In genomic region chr12:47556219-47556618, GRCh38 we compare ENCODE assay signal across 14 cellular contexts.
DNase-seq lines count a peak whose midpoint lies in the region; ATAC-seq, FAIRE-seq and TF ChIP-seq lines count a peak whose summit lies in the region.
"Had no signal": no experiment of that assay in that cellular context is flagged by ENCODE, and none has a peak within 500 bp of the region (broad histone marks: within the 10 kb centered on the region; RNA-seq: fewer than 3 reads in every experiment).

No MANE protein-coding gene starts in this region.

- H3K4me1 Mint-ChIP-seq in H9: peaks cover 8 to 11% of the 10 kb centered on the region in 2 experiments
- H3K4me1 Mint-ChIP-seq in neural progenitor cell: peaks cover 7% of the 10 kb centered on the region

- H3K79me2 ChIP-seq in H9 (ENCODE audit: insufficient read depth, low read length) (no peaks in the 10 kb centered on the region), H1 (ENCODE audit: control insufficient read depth in 1 of 2, insufficient read depth in 2 of 2, low read length in 2 of 2) (no peaks in the 10 kb centered on the region), neural progenitor cell (ENCODE audit: low read depth) (no peaks in the 10 kb centered on the region)

- TF ChIP-seq CTCF in H9 (conservative IDR thresholded peaks at IDR 0.05) (no peak), H1 (IDR thresholded peaks at IDR 0.05; ENCODE audit: control extremely low read depth in 1 of 3, insufficient read depth in 1 of 3, low read depth in 1 of 3, low read length in 3 of 3) (no peak), neural progenitor cell (IDR thresholded peaks at IDR 0.05) (no peak)

- H3K4me3 Mint-ChIP-seq in H9 (no peak overlapping the region), neural progenitor cell (no peak overlapping the region)
- H3K4me3 Mint-ChIP-seq: CD8-positive, alpha-beta memory T cell had no signal

- H3K4ac ChIP-seq in H9 (ENCODE audit: low read depth, low read length) (no peak overlapping the region), H1 (replicated peaks; ENCODE audit: insufficient read length, low read depth, low read length) (no peak overlapping the region)

- H4K20me1 ChIP-seq in H9 (ENCODE audit: control insufficient read depth, insufficient read depth, insufficient read length) (no peaks in the 10 kb centered on the region), H1 (replicated peaks in 1 of 2; ENCODE audit: control insufficient read depth in 1 of 2, insufficient read depth in 2 of 2, low read length in 2 of 2) (no peaks in the 10 kb centered on the region), neural progenitor cell (ENCODE audit: low read depth) (no peaks in the 10 kb centered on the region)

- H4K5ac ChIP-seq in H9 (ENCODE audit: insufficient read length, low read depth, low read length) (no peak overlapping the region), H1 (ENCODE audit: insufficient read length, low read depth, low read length) (no peak overlapping the region)

- H3K36me3 ChIP-seq in H1 (ENCODE audit: control insufficient read depth in 2 of 4, insufficient read depth in 4 of 4, low read length in 3 of 4): no peaks in the 10 kb centered on the region; a peak in 2 of 8 replicates
- no peaks in the 10 kb centered on the region for H3K36me3 ChIP-seq in neural progenitor cell

- no peaks in the 10 kb centered on the region for H3K4me1 ChIP-seq in H9 (ENCODE audit: insufficient read depth, low read length)
- H3K4me1 ChIP-seq in H1 (replicated peaks in 1 of 4; ENCODE audit: control insufficient read depth in 3 of 4, insufficient read depth in 4 of 4, low read length in 3 of 4): peaks cover 0 to 3% (median 0%) of the 10 kb centered on the region in 4 experiments; a peak in 1 of 7 replicates
- H3K4me1 ChIP-seq in neural progenitor cell: peaks cover 15% of the 10 kb centered on the region

- no peak for TF ChIP-seq POLR2A in H1 (IDR thresholded peaks at IDR 0.05; ENCODE audit: control extremely low read depth in 1 of 2, low read depth in 2 of 2, low read length in 2 of 2)

- H3K4me3 ChIP-seq in H1 (ENCODE audit: extremely low read depth in 1 of 4, insufficient read depth in 2 of 4, low read depth in 3 of 4, low read length in 4 of 4): no peak overlapping the region
- no peak overlapping the region for H3K4me3 ChIP-seq in neural progenitor cell

- H2AFZ ChIP-seq in H9 (ENCODE audit: low read length) (no peak overlapping the region), H1 (ENCODE audit: low read length) (0 out of 2 replicates have a peak overlapping the region, but pooled peaks have one; percentile 73), neural progenitor cell (replicated peaks) (peak overlapping the region; percentile 18)

- H3K14ac ChIP-seq in H9 (ENCODE audit: insufficient read depth, low read length): no peak overlapping the region
- H3K14ac ChIP-seq in H1 (ENCODE audit: insufficient read length): no peak overlapping the region

- H3K56ac ChIP-seq in H9 (ENCODE audit: insufficient read length, low read depth, low read length) (no peak overlapping the region), H1 (replicated peaks; ENCODE audit: insufficient read length, low read depth, low read length) (no peak overlapping the region)

- H3K23ac ChIP-seq in H9 (ENCODE audit: insufficient read length, low read depth, low read length) (no peak overlapping the region), H1 (ENCODE audit: insufficient read length) (no peak overlapping the region)

- no peak overlapping the region for H2BK15ac ChIP-seq in H9 (ENCODE audit: low read depth, low read length)
- H2BK15ac ChIP-seq in H1 (ENCODE audit: low read length): no peak overlapping the region

- no peak overlapping the region; a peak in 1 of 7 replicates for H3K27ac Mint-ChIP-seq in H9
- no peak overlapping the region for H3K27ac Mint-ChIP-seq in neural progenitor cell
- H3K27ac Mint-ChIP-seq: CD8-positive, alpha-beta memory T cell had no signal

- H3T11ph ChIP-seq in H9 (ENCODE audit: low read length): no peak overlapping the region

- H4K8ac ChIP-seq in H9 (replicated peaks; ENCODE audit: insufficient read length, low read depth, low read length) (no peak overlapping the region), H1 (ENCODE audit: extremely low read depth, insufficient read depth, low read length) (no peak overlapping the region)

- no peak overlapping the region for H2AK5ac ChIP-seq in H9 (ENCODE audit: insufficient read length, low read length)
- no peak overlapping the region for H2AK5ac ChIP-seq in H1 (ENCODE audit: low read depth, low read length)

- no peak overlapping the region for H3K27ac ChIP-seq in H9 (ENCODE audit: insufficient read length, low read depth, low read length)
- no peak overlapping the region for H3K27ac ChIP-seq in H1 (ENCODE audit: low read depth, low read length)
- H3K27ac ChIP-seq in neural progenitor cell: peak overlapping the region; percentile 39
- H3K27ac ChIP-seq: KMS-11 had no signal

- H3K23me2 ChIP-seq in H9 (ENCODE audit: insufficient read length, low read depth, low read length, poor library complexity, severe bottlenecking): no peaks in the 10 kb centered on the region
- no peaks in the 10 kb centered on the region; the same call in 1 of the 2 replicates for H3K23me2 ChIP-seq in H1 (ENCODE audit: low read depth, low read length)

- H2BK5ac ChIP-seq in H9 (ENCODE audit: insufficient read length, low read length): no peak overlapping the region
- H2BK5ac ChIP-seq in H1 (ENCODE audit: low read depth, low read length): peak overlapping the region; percentile 55; the same call in 1 of the 2 replicates

- no peak for TF ChIP-seq RAD21 in H1 (IDR thresholded peaks at IDR 0.05 in 1 of 2, conservative IDR thresholded peaks at IDR 0.05 in 1 of 2; ENCODE audit: low read depth in 2 of 2, low read length in 2 of 2)

- no peaks in the 10 kb centered on the region for H3K79me1 ChIP-seq in H9 (ENCODE audit: insufficient read depth, low read depth, low read length, poor library complexity, severe bottlenecking)
- no peaks in the 10 kb centered on the region for H3K79me1 ChIP-seq in H1 (ENCODE audit: low read depth, low read length)

- H2BK20ac ChIP-seq in H9 (ENCODE audit: low read depth, low read length, poor library complexity, severe bottlenecking) (no peak overlapping the region), H1 (ENCODE audit: low read length) (peak overlapping the region; percentile 25; the same call in 1 of the 2 replicates)

- no peak for TF ChIP-seq EP300 in H1 (IDR thresholded peaks at IDR 0.05; ENCODE audit: borderline replicate concordance in 1 of 2, low read depth in 2 of 2, low read length in 2 of 2)

- H4K91ac ChIP-seq in H9 (ENCODE audit: insufficient read length, low read depth, low read length) (no peak overlapping the region), H1 (replicated peaks; ENCODE audit: insufficient read length, low read length) (no peak overlapping the region)

- H3K36me3 Mint-ChIP-seq in H9 (ENCODE audit: insufficient read depth in 1 of 3, low read depth in 3 of 3) (peaks cover 3 to 25% (median 6%) of the 10 kb centered on the region in 3 experiments; a peak in 5 of 7 replicates), neural progenitor cell (no peaks in the 10 kb centered on the region)

- H2BK12ac ChIP-seq in H9 (ENCODE audit: insufficient read length, low read depth, low read length) (no peak overlapping the region), H1 (ENCODE audit: low read depth, low read length) (no peak overlapping the region)

- H3K27me3 ChIP-seq in H9 (ENCODE audit: insufficient read depth, low read length): no peaks in the 10 kb centered on the region
- H3K27me3 ChIP-seq in H1 (replicated peaks in 1 of 4; ENCODE audit: control insufficient read depth in 3 of 4, extremely low read depth in 1 of 4, insufficient read depth in 3 of 4, low read length in 3 of 4): no peaks in the 10 kb centered on the region
- no peaks in the 10 kb centered on the region for H3K27me3 ChIP-seq in neural progenitor cell

- H3K9ac ChIP-seq in H9 (ENCODE audit: extremely low read depth, insufficient read length, low read length): no peak overlapping the region
- no peak overlapping the region for H3K9ac ChIP-seq in H1 (replicated peaks in 1 of 4; ENCODE audit: extremely low read depth in 1 of 4, low read depth in 3 of 4, low read length in 3 of 4)
- no peak overlapping the region for H3K9ac ChIP-seq in neural progenitor cell
- H3K9ac ChIP-seq: KMS-11 had no signal

- H3K4me2 ChIP-seq in H9 (ENCODE audit: insufficient read depth, insufficient read length, low read length): no peak overlapping the region
- H3K4me2 ChIP-seq in H1 (ENCODE audit: insufficient read depth in 1 of 2, low read depth in 2 of 2, low read length in 2 of 2): no peak overlapping the region
- no peak overlapping the region for H3K4me2 ChIP-seq in neural progenitor cell
- H3K4me2 ChIP-seq: KMS-11 had no signal

- POLR2A ChIA-PET in H1 (lab: Charles Lee; ENCODE audit: partially characterized antibody): no interaction called here

- whole genome bisulfite sequencing in H9 (ENCODE audit: extremely low coverage, insufficient read length, low lambda C conversion rate): no CpG with 5 or more reads among the region's 3 CpGs
- 80% methylated on average over 3 of the region's 3 CpGs; no CpG with 5 or more reads in 1 of the 2 experiments for WGBS in H1 (ENCODE audit: extremely low coverage in 1 of 2, insufficient coverage in 1 of 2, insufficient read length in 1 of 2, insufficient replicate concordance in 2 of 2, low coverage in 1 of 2, low lambda C conversion rate in 2 of 2, missing lambda C conversion rate in 1 of 2), 2 experiments

- ATAC-seq in GM18867 (IDR thresholded peaks at IDR 0.05; ENCODE audit: unreplicated experiment): no peak

- DNase-seq in ELF-1 (ENCODE audit: low read depth, low spot score) (peak; percentile 4), H9 (peak; percentile 47), H1 (ENCODE audit: low read depth in 1 of 2, low spot score in 2 of 2) (no peak), neural progenitor cell (ENCODE audit: low spot score) (no peak), EL (no peak), SW 1271 (lab: John Stamatoyannopoulos, UW) (no peak)
- DNase-seq: CD8-positive, alpha-beta memory T cell; MM.1S; NCI-H1417; NCI-H1930; NCI-H2227 treated with DMSO at 0.1 percent for 48 hours; NCI-H774 had no signal

- H3K27me3 Mint-ChIP-seq in H9 (ENCODE audit: low read depth): no peaks in the 10 kb centered on the region
- H3K27me3 Mint-ChIP-seq in neural progenitor cell (ENCODE audit: insufficient read depth, low read depth): peaks cover 2% of the 10 kb centered on the region

- H2BK120ac ChIP-seq in H9 (ENCODE audit: low read depth, low read length, poor library complexity, severe bottlenecking): no peak overlapping the region
- H2BK120ac ChIP-seq in H1 (replicated peaks; ENCODE audit: low read depth, low read length): no peak overlapping the region

- no peaks in the 10 kb centered on the region for H3F3A ChIP-seq in neural progenitor cell (ENCODE audit: low read depth)

- CTCF ChIA-PET in H1 (lab: Charles Lee; ENCODE audit: partially characterized antibody): interaction anchor here (0.5 kb wide), 1 partner anchor 513 kb away, joined by 3 read pairs; no protein-coding TSS in a partner anchor

- no peak overlapping the region for H3K18ac ChIP-seq in H9 (ENCODE audit: insufficient read length, low read depth, low read length)
- no peak overlapping the region for H3K18ac ChIP-seq in H1 (ENCODE audit: extremely low read depth, low read length)

- FAIRE-seq in H1 (lab: Jason Lieb, UNC): peak; percentile 50

- peaks cover 16 to 20% of the 10 kb centered on the region in 2 experiments for H3K9me3 Mint-ChIP-seq in H9
- H3K9me3 Mint-ChIP-seq in neural progenitor cell: peaks cover 13% of the 10 kb centered on the region

- no peaks in the 10 kb centered on the region for H3K9me3 ChIP-seq in H9 (ENCODE audit: control insufficient read depth, low read depth, low read length)
- H3K9me3 ChIP-seq in H1 (ENCODE audit: insufficient read depth in 2 of 2, low read depth in 1 of 2, low read length in 1 of 2): peaks cover 4 to 5% of the 10 kb centered on the region in 2 experiments
- H3K9me3 ChIP-seq in neural progenitor cell (ENCODE audit: low read depth): no peaks in the 10 kb centered on the region

Comparison
In these comparisons a context has a peak if more than half of its experiments do, and no peak if none do; other contexts are left out.
1. DNase-seq: peak in ELF-1 (single experiment) and H9 (single experiment); none in H1 (0 of 2), neural progenitor cell (single experiment), EL (single experiment) and SW 1271 (0 of 2).